1 cellular context compared by ENCODE assay signal in genomic region chr2:70301344-70302194, GRCh38.
TF ChIP-seq lines count a peak whose summit lies in the region.

FAM136A (minus strand) TSS chr2:70302067; CDS start chr2:70302011, 56 bp downstream.

TF ChIP-seq in HepG2, 621 proteins besides CTCF, POLR2A, EP300 and RAD21 (continued from another document and continues in another):
- peak; percentile 27; the same call in 1 of the 2 replicates for TF ChIP-seq HMGXB3 (CRISPR knock-in tag; IDR thresholded peaks at IDR 0.05; ENCODE audit: borderline replicate concordance)
- peak; percentile 71 for TF ChIP-seq ZNF18 (CRISPR knock-in tag; IDR thresholded peaks at IDR 0.05; ENCODE audit: insufficient replicate concordance)
- TF ChIP-seq GTF2F1 (IDR thresholded peaks at IDR 0.05; ENCODE audit: low read length), result no peak
- TF ChIP-seq SRSF1 (optimal IDR thresholded peaks at IDR 0.05; ENCODE audit: low read depth, low read length), result peak; percentile 50
- TF ChIP-seq ZNF235 (CRISPR knock-in tag; IDR thresholded peaks at IDR 0.05; ENCODE audit: borderline replicate concordance), result no peak
- TF ChIP-seq IRX3 (CRISPR knock-in tag; IDR thresholded peaks at IDR 0.05; ENCODE audit: borderline replicate concordance, low read depth), result no peak; the same call in 1 of the 2 replicates
- peak; percentile 39 for TF ChIP-seq DBP (CRISPR knock-in tag; IDR thresholded peaks at IDR 0.05; ENCODE audit: not compliant biosample characterization)
- peak; percentile 83 for TF ChIP-seq GMEB1 (CRISPR knock-in tag; IDR thresholded peaks at IDR 0.05; ENCODE audit: borderline replicate concordance)
- TF ChIP-seq ZNF224 (CRISPR knock-in tag; IDR thresholded peaks at IDR 0.05), result peak; percentile 98; the same call in 1 of the 2 replicates
- no peak for TF ChIP-seq HNRNPH1 (optimal IDR thresholded peaks at IDR 0.05; ENCODE audit: low read depth, low read length)
- TF ChIP-seq ZMAT3 (CRISPR knock-in tag; conservative IDR thresholded peaks at IDR 0.05), result no peak; the same call in 1 of the 2 replicates
- TF ChIP-seq DR1 (CRISPR knock-in tag; IDR thresholded peaks at IDR 0.05), result peak; percentile 22; the same call in 1 of the 2 replicates
- TF ChIP-seq ZFP91 (CRISPR knock-in tag; IDR thresholded peaks at IDR 0.05; ENCODE audit: borderline replicate concordance), result peak; percentile 94; the same call in 1 of the 2 replicates
- TF ChIP-seq AKNA (CRISPR knock-in tag; IDR thresholded peaks at IDR 0.05; ENCODE audit: borderline replicate concordance), result peak; percentile 77; the same call in 1 of the 2 replicates
- TF ChIP-seq SETDB1 (CRISPR knock-in tag; IDR thresholded peaks at IDR 0.05; ENCODE audit: borderline replicate concordance), result no peak
- no peak; the same call in none of the 2 replicates for TF ChIP-seq BCL6 (CRISPR knock-in tag; IDR thresholded peaks at IDR 0.05)
- no peak for TF ChIP-seq ZFP1 (CRISPR knock-in tag; IDR thresholded peaks at IDR 0.05)
- TF ChIP-seq U2AF2 (IDR thresholded peaks at IDR 0.05; ENCODE audit: low read depth, low read length), result no peak
- peak; percentile 38 for TF ChIP-seq KDM3A (CRISPR knock-in tag; IDR thresholded peaks at IDR 0.05; ENCODE audit: low read depth)
- TF ChIP-seq MAZ (IDR thresholded peaks at IDR 0.05; ENCODE audit: borderline replicate concordance, low read depth, low read length), result peak; percentile 66; the same call in 1 of the 2 replicates
- TF ChIP-seq MAZ (CRISPR knock-in tag; IDR thresholded peaks at IDR 0.05; ENCODE audit: low read depth), result no peak; the same call in none of the 2 replicates
- no peak; the same call in 1 of the 2 replicates for TF ChIP-seq ZNF460 (CRISPR knock-in tag; IDR thresholded peaks at IDR 0.05; ENCODE audit: borderline replicate concordance)
- TF ChIP-seq EZH2 (conservative IDR thresholded peaks at IDR 0.05; ENCODE audit: low read depth, low read length), result no peak
- peak; percentile 85 for TF ChIP-seq ZMYM2 (CRISPR knock-in tag; IDR thresholded peaks at IDR 0.05)
- peak; percentile 50; the same call in 1 of the 2 replicates for TF ChIP-seq ZFYVE20 (CRISPR knock-in tag; IDR thresholded peaks at IDR 0.05; ENCODE audit: borderline replicate concordance, low read depth)
- no peak for TF ChIP-seq GTF3A (CRISPR knock-in tag; conservative IDR thresholded peaks at IDR 0.05)
- TF ChIP-seq ZNF333 (CRISPR knock-in tag; IDR thresholded peaks at IDR 0.05; ENCODE audit: borderline replicate concordance), result peak; percentile 76; the same call in 1 of the 2 replicates
- TF ChIP-seq ARID2 (CRISPR knock-in tag; IDR thresholded peaks at IDR 0.05; ENCODE audit: borderline replicate concordance), result peak; percentile 78; the same call in 1 of the 2 replicates
- peak; percentile 81 for TF ChIP-seq MXD3 (CRISPR knock-in tag; IDR thresholded peaks at IDR 0.05)
- peak; percentile 27; the same call in 1 of the 2 replicates for TF ChIP-seq JUN (CRISPR knock-in tag; IDR thresholded peaks at IDR 0.05)
- TF ChIP-seq PCBP2 (optimal IDR thresholded peaks at IDR 0.05; ENCODE audit: low read depth, low read length, poor library complexity, severe bottlenecking), result no peak
- peak; percentile 45; the same call in 1 of the 2 replicates for TF ChIP-seq ZNF276 (CRISPR knock-in tag; IDR thresholded peaks at IDR 0.05; ENCODE audit: low read depth)
- TF ChIP-seq ZFP62 (CRISPR knock-in tag; IDR thresholded peaks at IDR 0.05), result peak; percentile 87; the same call in 1 of the 2 replicates
- peak; percentile 41; the same call in 1 of the 2 replicates for TF ChIP-seq THRA (CRISPR knock-in tag; IDR thresholded peaks at IDR 0.05; ENCODE audit: borderline replicate concordance)
- TF ChIP-seq ZNF44 (CRISPR knock-in tag; IDR thresholded peaks at IDR 0.05), result peak; percentile 87
- 0 out of 2 replicates have a peak, but pooled peaks have one; percentile 80 for TF ChIP-seq HBP1 (CRISPR knock-in tag; IDR thresholded peaks at IDR 0.05; ENCODE audit: low read depth)
- no peak; the same call in 1 of the 2 replicates for TF ChIP-seq ZNF296 (CRISPR knock-in tag; conservative IDR thresholded peaks at IDR 0.05)
